10 cellular contexts compared by ENCODE assay signal in the genomic region with DNA sequence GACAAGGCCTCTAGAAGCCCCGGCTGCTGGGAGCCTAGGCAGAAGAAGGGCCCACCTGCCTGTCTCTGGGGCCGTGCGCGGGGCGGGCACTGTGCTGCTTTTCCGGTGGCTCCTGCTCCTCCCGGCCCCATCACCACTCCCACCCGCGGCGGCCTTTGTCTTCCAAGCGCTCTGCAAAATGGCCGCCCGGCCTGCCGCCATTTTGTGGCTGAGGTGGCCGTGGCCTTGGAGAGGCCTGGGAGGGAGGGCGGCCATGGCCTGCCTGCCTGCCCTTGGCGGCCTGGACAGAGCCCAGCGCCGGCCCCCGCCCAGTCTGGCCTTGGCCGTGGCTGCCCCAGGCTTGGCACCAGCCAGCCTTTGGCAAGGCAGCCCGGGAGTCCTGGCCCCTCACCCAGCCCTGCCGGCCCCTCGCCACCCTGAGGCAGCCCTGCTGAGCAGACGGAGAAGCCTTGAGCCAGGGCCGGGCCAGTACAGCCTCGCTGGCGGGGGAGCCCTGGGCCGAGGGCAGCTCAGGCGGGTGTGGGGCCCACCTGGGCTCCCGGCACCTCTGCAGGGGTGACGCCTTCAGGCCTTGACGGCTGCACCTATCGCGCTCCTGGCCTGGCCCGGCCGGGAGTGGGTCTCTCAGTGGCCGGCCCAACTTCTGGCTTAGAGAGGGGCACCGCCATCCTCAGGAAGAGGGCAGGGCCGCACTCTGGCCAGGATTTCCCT. TPM values are rescaled to one million over a fixed set of nuclear protein-coding genes. Genes with fewer than 3 reads are reported as not detected.
DNase-seq lines count a peak whose midpoint lies in the region; ATAC-seq and TF ChIP-seq lines count a peak whose summit lies in the region.
"Had no signal": no experiment of that assay in that cellular context is flagged by ENCODE, and none has a peak within 500 bp of the region (broad histone marks: within the 10 kb centered on the region; RNA-seq: fewer than 3 reads in every experiment).

No MANE protein-coding gene starts in this region.

- H3K4me3 ChIP-seq in coronary artery (peak overlapping the region; percentile 20), lung (no peak overlapping the region)

- ATAC-seq in lung (ENCODE audit: insufficient read depth, low FRiP score) (no peak), GM19328 (IDR thresholded peaks at IDR 0.05; ENCODE audit: unreplicated experiment) (no peak)

- H3K27me3 ChIP-seq in lung (ENCODE audit: control insufficient read depth, insufficient read depth) = no peaks in the 10 kb centered on the region

- peaks cover 0 to 57% of the 10 kb centered on the region in 2 donors for H3K4me1 ChIP-seq in lung (ENCODE audit: control insufficient read depth in 2 of 2, insufficient read depth in 2 of 2, low read length in 2 of 2)

- peaks cover 0 to 77% of the 10 kb centered on the region in 2 donors for H3K36me3 ChIP-seq in lung (ENCODE audit: control insufficient read depth in 2 of 2, insufficient read depth in 2 of 2, low read length in 2 of 2)

- H3K27ac ChIP-seq in coronary artery (peak overlapping the region; percentile 79 to 83), lung (ENCODE audit: low read depth in 1 of 2, low read length in 1 of 2) (peak overlapping the region; percentile 23 to 91)

- H3K9me3 ChIP-seq in lung (ENCODE audit: control insufficient read depth in 2 of 2, insufficient read depth in 1 of 2, low read length in 1 of 2) = no peaks in the 10 kb centered on the region

- WGBS in lung, 2 donors = 71 to 85% methylated on average over 40 of the region's 40 CpGs

- TF ChIP-seq CTCF in coronary artery (IDR thresholded peaks at IDR 0.05) = no peak
- TF ChIP-seq CTCF in lung (IDR thresholded peaks at IDR 0.05; ENCODE audit: control extremely low read depth, extremely low read depth) = no peak

- DNase-seq in NCI-H2107 treated with DMSO at 0.1 percent for 48 hours (lab: John Stamatoyannopoulos, UW; ENCODE audit: unreplicated experiment) (peak; percentile 38), coronary artery (ENCODE audit: low spot score) (no peak), lung (ENCODE audit: low spot score) (no peak), superior temporal gyrus (ENCODE audit: extremely low spot score) (peak; percentile 70), SKM-1 (lab: John Stamatoyannopoulos, UW; ENCODE audit: unreplicated experiment) (no peak), NCI-H510A (lab: John Stamatoyannopoulos, UW) (no peak), NCI-H2171 (lab: John Stamatoyannopoulos, UW) (no peak)
- DNase-seq: activated CD4-positive, alpha-beta T cell treated with anti-CD3 and anti-CD28 coated beads, Interleukin-2, amount 10 ng/mL, durations not matched to agents 24 days and 14 days; SHP77 treated with DMSO at 0.1 percent for 48 hours had no signal

RNA-seq across cellular contexts. Expression of a gene that starts 46.0 kb away (rescaled TPM):
- 10 to 100 TPM; 17.0 to 18.1 TPM for total RNA-seq in lung
- 1 to 10 TPM; 4.4 to 5.0 TPM for polyA plus RNA-seq in lung

Comparison
In these comparisons a context has a peak if more than half of its experiments do, and no peak if none do; other contexts are left out.
1. DNase-seq: peak in NCI-H2107 treated with DMSO at 0.1 percent for 48 hours (single experiment) and superior temporal gyrus (single experiment); none in coronary artery (single experiment), lung (single experiment), SKM-1 (single experiment), NCI-H510A (single experiment) and NCI-H2171 (single experiment).